In genomic region chr2:112920923-112921532, GRCh38 we compare ENCODE assay signal across 13 cellular contexts. TPM values are rescaled to one million over a fixed set of nuclear protein-coding genes. Genes with fewer than 3 reads are reported as not detected.
DNase-seq lines count a peak whose midpoint lies in the region; ATAC-seq, FAIRE-seq and TF ChIP-seq lines count a peak whose summit lies in the region.
"Had no signal": no experiment of that assay in that cellular context is flagged by ENCODE, and none has a peak within 500 bp of the region (broad histone marks: within the 10 kb centered on the region; RNA-seq: fewer than 3 reads in every experiment).

No MANE protein-coding gene starts in this region.

- H3K9me3 Mint-ChIP-seq in activated CD4-positive, alpha-beta memory T cell treated with anti-CD3 and anti-CD28 coated beads for 36 hours: no peaks in the 10 kb centered on the region
- H3K9me3 Mint-ChIP-seq: neural crest cell had no signal

- H3K4me1 Mint-ChIP-seq in activated CD4-positive, alpha-beta memory T cell treated with anti-CD3 and anti-CD28 coated beads for 36 hours (ENCODE audit: low read depth): peaks cover 20% of the 10 kb centered on the region
- H3K4me1 Mint-ChIP-seq: neural crest cell had no signal

- no peak for TF ChIP-seq POLR2A in H54 (IDR thresholded peaks at IDR 0.05; ENCODE audit: low read depth, low read length)

- H3K27me3 Mint-ChIP-seq in activated CD4-positive, alpha-beta memory T cell treated with anti-CD3 and anti-CD28 coated beads for 36 hours: peaks cover 3% of the 10 kb centered on the region

- H3K36me3 Mint-ChIP-seq in activated CD4-positive, alpha-beta memory T cell treated with anti-CD3 and anti-CD28 coated beads for 36 hours: no peaks in the 10 kb centered on the region

- no peak for DNase-seq in activated CD4-positive, CD25-positive, alpha-beta regulatory T cell (lab: John Stamatoyannopoulos, UW)
- DNase-seq in H54 (ENCODE audit: insufficient read length, low spot score) (peak; percentile 62), foreskin melanocyte (peak; percentile 45), ureter (ENCODE audit: low spot score) (no peak)
- peak; percentile 54 for DNase-seq in activated CD4-positive, alpha-beta memory T cell treated with anti-CD3 and anti-CD28 coated beads for 36 hours
- DNase-seq: NCI-H1417, NCI-H526, tibial artery had no signal

- H3K27ac Mint-ChIP-seq in activated CD4-positive, alpha-beta memory T cell treated with anti-CD3 and anti-CD28 coated beads for 36 hours: peak overlapping the region; percentile 20

- POLR2A ChIA-PET in activated CD4-positive, alpha-beta memory T cell treated with anti-CD3 and anti-CD28 coated beads for 36 hours (lab: Charles Lee): no interaction called here

- intact Hi-C loops in activated CD4-positive, alpha-beta memory T cell treated with anti-CD3 and anti-CD28 coated beads for 36 hours (cut with micrococcal nuclease): no loop called here

- CTCF ChIA-PET in activated CD4-positive, alpha-beta memory T cell treated with anti-CD3 and anti-CD28 coated beads for 36 hours (lab: Charles Lee): interaction anchor here (2.4 to 7.2 kb wide), 2 partner anchors 20 to 35 kb away, joined by 8 to 50 read pairs; no protein-coding TSS in a partner anchor

- FAIRE-seq in H54 (lab: Jason Lieb, UNC): peak; percentile 82

- no peak overlapping the region for H3K4me3 Mint-ChIP-seq in activated CD4-positive, alpha-beta memory T cell treated with anti-CD3 and anti-CD28 coated beads for 36 hours
- H3K4me3 Mint-ChIP-seq: neural crest cell had no signal

- ATAC-seq in activated CD4-positive, CD25-positive, alpha-beta regulatory T cell treated with anti-CD3 and anti-CD28 coated beads, Interleukin-2, amount 50 U/mL, for 24 hours: peak; percentile 53 to 60
- ATAC-seq in HG02763 (IDR thresholded peaks at IDR 0.05; ENCODE audit: unreplicated experiment) (no peak), GM21717 (IDR thresholded peaks at IDR 0.05; ENCODE audit: unreplicated experiment) (no peak)
- ATAC-seq: left lobe of liver had no signal

RNA-seq across cellular contexts. Expression of gene IL37, which starts 10.1 kb away (rescaled TPM):
- total RNA-seq in activated CD4-positive, alpha-beta memory T cell treated with anti-CD3 and anti-CD28 coated beads for 36 hours: not detected
- not detected for total RNA-seq in ureter
- total RNA-seq: left lobe of liver had no signal

RNA-seq across cellular contexts. Expression of gene IL36G, which starts 56.8 kb away (rescaled TPM):
- not detected for total RNA-seq in activated CD4-positive, alpha-beta memory T cell treated with anti-CD3 and anti-CD28 coated beads for 36 hours
- not detected for total RNA-seq in ureter
- total RNA-seq: neural crest cell had no signal

Comparison
In these comparisons a context has a peak if more than half of its experiments do, and no peak if none do; other contexts are left out.
1. ATAC-seq: peak in activated CD4-positive, CD25-positive, alpha-beta regulatory T cell treated with anti-CD3 and anti-CD28 coated beads, Interleukin-2, amount 50 U/mL, for 24 hours (2 of 2); none in HG02763 (single experiment) and GM21717 (single experiment).
2. DNase-seq: peak in H54 (single experiment), activated CD4-positive, alpha-beta memory T cell treated with anti-CD3 and anti-CD28 coated beads for 36 hours (single experiment) and foreskin melanocyte (single experiment); none in activated CD4-positive, CD25-positive, alpha-beta regulatory T cell (0 of 4) and ureter (single experiment).